In the genomic region with DNA sequence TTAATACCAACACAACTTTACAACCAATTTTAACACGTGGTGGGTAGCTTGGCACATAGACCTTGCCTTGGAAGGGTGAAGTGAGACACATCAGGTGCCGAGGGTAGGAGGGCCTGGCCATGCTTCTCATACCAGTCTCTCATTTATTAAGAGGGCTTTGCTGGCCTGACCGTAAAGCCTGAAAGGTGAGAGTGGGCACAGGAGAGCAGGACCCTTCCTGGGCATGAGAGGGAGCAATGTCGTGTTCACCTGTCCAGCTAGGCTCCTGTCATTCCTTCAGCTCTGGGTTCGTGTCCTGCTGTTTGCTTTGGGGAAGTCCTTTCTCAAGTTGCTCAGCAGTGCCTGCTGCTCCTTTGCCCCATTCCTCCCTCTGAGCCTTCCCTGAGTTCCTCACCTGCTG, we compare ENCODE assay signal across 4 cellular contexts.
"Had no signal": no experiment of that assay in that cellular context is flagged by ENCODE, and none has a peak within 500 bp of the region (broad histone marks: within the 10 kb centered on the region; RNA-seq: fewer than 3 reads in every experiment).

No MANE protein-coding gene starts in this region.

- H3K4me3 Mint-ChIP-seq: GM23338, H9 had no signal

- DNase-seq: H9, HCEC 1CT, IMR-90 had no signal

- H3K4me2 ChIP-seq: GM23338 had no signal

- H3K27ac Mint-ChIP-seq: GM23338 had no signal

- H3K9me3 Mint-ChIP-seq: GM23338, H9 had no signal

- ATAC-seq: GM23338 had no signal

- H2AFZ ChIP-seq: GM23338 had no signal

- H3K4me3 ChIP-seq: GM23338 had no signal
